ENCODE assay signal across 10 cellular contexts in the genomic region with DNA sequence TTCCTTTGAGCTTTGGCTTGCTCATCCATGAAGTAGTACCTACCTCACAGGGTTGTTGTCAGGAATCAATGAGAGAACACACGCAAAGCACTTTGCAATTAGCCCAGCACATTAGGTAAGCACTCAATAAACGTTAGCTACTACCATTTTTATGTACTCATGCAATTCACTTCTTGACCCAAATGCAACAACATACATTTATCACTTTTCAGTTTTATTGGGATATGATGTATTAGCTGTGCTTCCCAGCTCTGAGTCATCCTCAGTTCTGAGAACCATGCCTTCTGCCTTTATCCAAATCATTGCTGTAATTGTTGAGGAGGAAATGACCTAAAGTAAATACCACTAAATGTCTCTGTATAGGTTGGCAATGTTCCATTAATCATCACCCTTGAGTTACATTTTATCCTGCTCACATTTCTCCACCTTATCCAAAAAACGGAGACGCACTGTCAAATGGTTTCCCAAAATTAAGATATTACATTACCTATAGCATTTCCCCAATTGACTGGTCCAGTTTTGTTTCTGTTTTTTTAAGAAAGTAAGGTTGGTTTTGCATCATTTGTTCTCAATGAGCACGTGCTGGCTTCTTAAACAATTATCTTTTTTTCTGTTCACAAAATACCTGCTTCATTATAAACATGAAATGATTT. TPM values are rescaled to one million over a fixed set of nuclear protein-coding genes. Genes with fewer than 3 reads are reported as not detected.
DNase-seq lines count a peak whose midpoint lies in the region; ATAC-seq lines count a peak whose summit lies in the region.
"Had no signal": no experiment of that assay in that cellular context is flagged by ENCODE, and none has a peak within 500 bp of the region (broad histone marks: within the 10 kb centered on the region; RNA-seq: fewer than 3 reads in every experiment).

No MANE protein-coding gene starts in this region.

- DNase-seq in Daoy (ENCODE audit: low read depth) (peak; percentile 85), NCI-H1417 treated with DMSO at 0.1 percent for 48 hours (lab: John Stamatoyannopoulos, UW) (peak; percentile 49), astrocyte of the hippocampus (ENCODE audit: low read depth, low spot score) (peak; percentile 20), non-pigmented ciliary epithelial cell (ENCODE audit: low read depth) (peak; percentile 53), occipital lobe (lab: John Stamatoyannopoulos, UW) (no peak), cerebellar nuclear complex (lab: John Stamatoyannopoulos, UW) (no peak)
- DNase-seq: activated CD4-positive, CD25-positive, alpha-beta regulatory T cell; adrenal gland had no signal

- ATAC-seq in HG02678 (IDR thresholded peaks at IDR 0.05; ENCODE audit: unreplicated experiment) = no peak

RNA-seq across cellular contexts. Expression of a gene that starts 2.3 kb away (rescaled TPM):
- total RNA-seq in Daoy (2014; rRNA removed; shearing (Covaris generic)) = not detected in 2 replicates
- total RNA-seq in occipital lobe = not detected
- total RNA-seq: adrenal gland, neural crest cell had no signal

Comparison
In these comparisons a context has a peak if more than half of its experiments do, and no peak if none do; other contexts are left out.
1. DNase-seq: peak in Daoy (single experiment), NCI-H1417 treated with DMSO at 0.1 percent for 48 hours (single experiment), astrocyte of the hippocampus (single experiment) and non-pigmented ciliary epithelial cell (single experiment); none in occipital lobe (single experiment) and cerebellar nuclear complex (0 of 2).